36 cellular contexts compared by ENCODE assay signal in genomic region chr12:62856454-62856853, GRCh38.
"Had no signal": no experiment of that assay in that cellular context is flagged by ENCODE, and none has a peak within 500 bp of the region (broad histone marks: within the 10 kb centered on the region; RNA-seq: fewer than 3 reads in every experiment).

No MANE protein-coding gene starts in this region.

- H3K4me1 Mint-ChIP-seq: activated B cell treated with CpG ODN at 0.5 μM for 24 hours; activated CD4-positive, alpha-beta T cell treated with anti-CD3 and anti-CD28 coated beads, Interleukin-2, amount 10 ng/mL, durations not matched to agents 24 days and 14 days; activated naive CD8-positive, alpha-beta T cell treated with anti-CD3 and anti-CD28 coated beads for 36 hours; activated T-helper 17 cell treated with anti-CD3 and anti-CD28 coated beads, Interleukin-2, amount 50 U/mL, for 72 hours had no signal

- H3K9me3 ChIP-seq: adrenal gland, breast epithelium had no signal

- FAIRE-seq: astrocyte, TTC549 had no signal

- H3K27ac Mint-ChIP-seq: activated B cell treated with CpG ODN at 0.5 μM for 24 hours; activated CD4-positive, alpha-beta memory T cell treated with anti-CD3 and anti-CD28 coated beads for 36 hours; activated CD4-positive, alpha-beta T cell treated with anti-CD3 and anti-CD28 coated beads, Interleukin-2, amount 10 ng/mL, durations not matched to agents 24 days and 14 days; activated CD8-positive, alpha-beta T cell treated with anti-CD3 and anti-CD28 coated beads for 36 hours; activated naive CD4-positive, alpha-beta T cell treated with anti-CD3 and anti-CD28 coated beads for 36 hours; activated naive CD4-positive, alpha-beta T cell treated with anti-CD3 and anti-CD28 coated beads, Interleukin-2, amount 50 U/mL, for 72 hours; activated naive CD8-positive, alpha-beta T cell treated with anti-CD3 and anti-CD28 coated beads for 36 hours; activated T-cell treated with anti-CD3 and anti-CD28 coated beads, Interleukin-2, amount 50 U/mL, for 72 hours; activated T-helper 1 cell treated with anti-CD3 and anti-CD28 coated beads, Interleukin-12 subunit alpha, Interleukin-12 subunit beta, Interleukin-2, Interleukin-4 antibody, amounts not matched to agents 30 ng/mL and 10 ng/mL and 1 ng/mL, durations not matched to agents 14 hours and 24 hours and 36 hours; activated T-helper 17 cell treated with anti-CD3 and anti-CD28 coated beads, Interleukin-2, amount 50 U/mL, for 72 hours; T-helper 1 cell treated with Interleukin-12 subunit alpha and Interleukin-12 subunit beta and Interleukin-4 antibody, amounts not matched to agents 30 μg/mL and 1 μg/mL, for 36 hours; T-helper 2 cell treated with Interferon-gamma antibody and Interleukin-4, amounts not matched to agents 5 μg/mL and 100 μg/mL, for 36 hours had no signal

- H3K36me3 Mint-ChIP-seq: activated CD4-positive, alpha-beta memory T cell treated with anti-CD3 and anti-CD28 coated beads for 36 hours; activated naive CD4-positive, alpha-beta T cell treated with anti-CD3 and anti-CD28 coated beads, Interleukin-2, amount 50 U/mL, for 72 hours; activated naive CD8-positive, alpha-beta T cell treated with anti-CD3 and anti-CD28 coated beads for 36 hours had no signal

- H3K27ac ChIP-seq: adrenal gland, body of pancreas, brain microvascular endothelial cell, breast epithelium, VCaP had no signal

- H3K4me1 ChIP-seq: adrenal gland, body of pancreas, breast epithelium had no signal

- ATAC-seq: activated CD8-positive, alpha-beta T cell treated with anti-CD3 and anti-CD28 coated beads for 36 hours; activated naive CD4-positive, alpha-beta T cell treated with anti-CD3 and anti-CD28 coated beads, Interleukin-2, amount 50 U/mL, for 72 hours; activated T-cell treated with anti-CD3 and anti-CD28 coated beads, Interleukin-2, amount 50 U/mL, for 4 hours; activated T-cell treated with anti-CD3 and anti-CD28 coated beads, Interleukin-2, amount 50 U/mL, for 72 hours; activated T-helper 17 cell treated with anti-CD3 and anti-CD28 coated beads, Interleukin-2, amount 50 U/mL, for 72 hours; body of pancreas had no signal

- H3K27me3 ChIP-seq: adrenal gland, body of pancreas, brain microvascular endothelial cell, breast epithelium had no signal

- DNase-seq: activated B cell treated with CpG ODN at 0.5 μM for 24 hours; activated CD4-positive, alpha-beta memory T cell treated with anti-CD3 and anti-CD28 coated beads for 36 hours; activated CD4-positive, alpha-beta T cell treated with anti-CD3 and anti-CD28 coated beads for 4 hours; activated CD4-positive, alpha-beta T cell treated with anti-CD3 and anti-CD28 coated beads, Interleukin-2, amount 10 ng/mL, durations not matched to agents 24 days and 14 days; activated CD4-positive, alpha-beta T cell treated with anti-CD3 and anti-CD28 coated beads, Interleukin-2, amount 50 U/mL, for 1 hour; activated CD4-positive, alpha-beta T cell treated with anti-CD3 and anti-CD28 coated beads, Interleukin-2, amount 50 U/mL, for 4 hours; activated CD4-positive, CD25-positive, alpha-beta regulatory T cell treated with anti-CD3 and anti-CD28 coated beads, Interleukin-2, amount 50 U/mL, for 72 hours; activated CD8-positive, alpha-beta memory T cell treated with anti-CD3 and anti-CD28 coated beads, Interleukin-2, amount 50 U/mL, for 4 hours; activated CD8-positive, alpha-beta T cell treated with anti-CD3 and anti-CD28 coated beads for 36 hours; activated effector memory CD4-positive, alpha-beta T cell treated with anti-CD3 and anti-CD28 coated beads, Interleukin-2, amount 50 U/mL, for 16 hours; activated gamma-delta T cell treated with Interleukin-2 at 50 U/mL for 16 hours; activated naive CD4-positive, alpha-beta T cell; activated naive CD4-positive, alpha-beta T cell treated with anti-CD3 and anti-CD28 coated beads for 36 hours; activated naive CD4-positive, alpha-beta T cell treated with anti-CD3 and anti-CD28 coated beads, Interleukin-2, amount 50 U/mL, for 16 hours; activated naive CD8-positive, alpha-beta T cell treated with anti-CD3 and anti-CD28 coated beads for 36 hours; activated T-cell treated with anti-CD3 and anti-CD28 coated beads for 4 hours; activated T-cell treated with anti-CD3 and anti-CD28 coated beads, Interleukin-2, amount 50 U/mL, for 1 hour; activated T-cell treated with anti-CD3 and anti-CD28 coated beads, Interleukin-2, amount 50 U/mL, for 4 hours; activated T-cell treated with anti-CD3 and anti-CD28 coated beads, Interleukin-2, amount 50 U/mL, for 72 hours; adrenal gland; amniotic stem cell; aorta; body of pancreas; brain microvascular endothelial cell; central memory CD4-positive, alpha-beta T cell; T-helper 2 cell; T-helper 9 cell had no signal

- H3K27me3 Mint-ChIP-seq: activated B cell treated with CpG ODN at 0.5 μM for 24 hours; activated naive CD8-positive, alpha-beta T cell treated with anti-CD3 and anti-CD28 coated beads for 36 hours had no signal

- H3K4me3 ChIP-seq: adrenal gland, body of pancreas, breast epithelium had no signal

- H3K9me3 Mint-ChIP-seq: activated B cell treated with CpG ODN at 0.5 μM for 24 hours; activated CD4-positive, alpha-beta memory T cell treated with anti-CD3 and anti-CD28 coated beads for 36 hours; activated CD4-positive, alpha-beta T cell treated with anti-CD3 and anti-CD28 coated beads, Interleukin-2, amount 10 ng/mL, durations not matched to agents 24 days and 14 days; activated CD8-positive, alpha-beta T cell treated with anti-CD3 and anti-CD28 coated beads for 36 hours; activated naive CD4-positive, alpha-beta T cell treated with anti-CD3 and anti-CD28 coated beads for 36 hours; activated naive CD4-positive, alpha-beta T cell treated with anti-CD3 and anti-CD28 coated beads, Interleukin-2, amount 50 U/mL, for 72 hours; activated naive CD8-positive, alpha-beta T cell treated with anti-CD3 and anti-CD28 coated beads for 36 hours; activated T-cell treated with anti-CD3 and anti-CD28 coated beads, Interleukin-2, amount 50 U/mL, for 4 hours; activated T-cell treated with anti-CD3 and anti-CD28 coated beads, Interleukin-2, amount 50 U/mL, for 72 hours; activated T-helper 1 cell treated with anti-CD3 and anti-CD28 coated beads, Interleukin-12 subunit alpha, Interleukin-12 subunit beta, Interleukin-2, Interleukin-4 antibody, amounts not matched to agents 30 ng/mL and 10 ng/mL and 1 ng/mL, durations not matched to agents 14 hours and 24 hours and 36 hours; activated T-helper 17 cell treated with anti-CD3 and anti-CD28 coated beads, Interleukin-2, amount 50 U/mL, for 72 hours; T-helper 1 cell treated with Interleukin-12 subunit alpha and Interleukin-12 subunit beta and Interleukin-4 antibody, amounts not matched to agents 30 μg/mL and 1 μg/mL, for 36 hours; T-helper 2 cell treated with Interferon-gamma antibody and Interleukin-4, amounts not matched to agents 5 μg/mL and 100 μg/mL, for 36 hours had no signal

- H3K4me3 Mint-ChIP-seq: activated B cell treated with CpG ODN at 0.5 μM for 24 hours; activated CD4-positive, alpha-beta memory T cell treated with anti-CD3 and anti-CD28 coated beads for 36 hours; activated CD4-positive, alpha-beta T cell treated with anti-CD3 and anti-CD28 coated beads, Interleukin-2, amount 10 ng/mL, durations not matched to agents 24 days and 14 days; activated CD8-positive, alpha-beta T cell treated with anti-CD3 and anti-CD28 coated beads for 36 hours; activated naive CD4-positive, alpha-beta T cell treated with anti-CD3 and anti-CD28 coated beads for 36 hours; activated naive CD8-positive, alpha-beta T cell treated with anti-CD3 and anti-CD28 coated beads for 36 hours; activated T-cell treated with anti-CD3 and anti-CD28 coated beads, Interleukin-2, amount 50 U/mL, for 4 hours; activated T-cell treated with anti-CD3 and anti-CD28 coated beads, Interleukin-2, amount 50 U/mL, for 72 hours; activated T-helper 1 cell treated with anti-CD3 and anti-CD28 coated beads, Interleukin-12 subunit alpha, Interleukin-12 subunit beta, Interleukin-2, Interleukin-4 antibody, amounts not matched to agents 30 ng/mL and 10 ng/mL and 1 ng/mL, durations not matched to agents 14 hours and 24 hours and 36 hours; activated T-helper 17 cell treated with anti-CD3 and anti-CD28 coated beads, Interleukin-2, amount 50 U/mL, for 72 hours; T-helper 1 cell treated with Interleukin-12 subunit alpha and Interleukin-12 subunit beta and Interleukin-4 antibody, amounts not matched to agents 30 μg/mL and 1 μg/mL, for 36 hours; T-helper 2 cell treated with Interferon-gamma antibody and Interleukin-4, amounts not matched to agents 5 μg/mL and 100 μg/mL, for 36 hours had no signal

- H3K36me3 ChIP-seq: adrenal gland, brain microvascular endothelial cell, breast epithelium had no signal
